Comparison of ENCODE assay signal across 9 cellular contexts in genomic region chr12:122984612-122985358, GRCh38. TPM values are rescaled to one million over a fixed set of nuclear protein-coding genes. Genes with fewer than 3 reads are reported as not detected.
DNase-seq lines count a peak whose midpoint lies in the region; ATAC-seq and TF ChIP-seq lines count a peak whose summit lies in the region.
"Had no signal": no experiment of that assay in that cellular context is flagged by ENCODE, and none has a peak within 500 bp of the region (broad histone marks: within the 10 kb centered on the region; RNA-seq: fewer than 3 reads in every experiment).

No MANE protein-coding gene starts in this region.

- H3K4me1 ChIP-seq in right cardiac atrium (ENCODE audit: control insufficient read depth, insufficient read depth, low read length) (peaks cover 6% of the 10 kb centered on the region), gastrocnemius medialis (peaks cover 27 to 42% of the 10 kb centered on the region in 2 donors)

- H3K27me3 ChIP-seq in right cardiac atrium (ENCODE audit: control insufficient read depth, insufficient read depth) (no peaks in the 10 kb centered on the region), gastrocnemius medialis (no peaks in the 10 kb centered on the region)

- intact Hi-C loops in right cardiac atrium (cut with DNase I): loop anchor here in 3 of 4 donors (5.0 to 10.0 kb wide), 3 partner anchors 163 to 258 kb away; partner anchors contain the start of genes MPHOSPH9 (in 1 of the 3) and MTRFR (in 1 of the 3)
- intact Hi-C loops in gastrocnemius medialis (cut with DNase I; ENCODE audit: low total_unique reads): no loop called here

- H3K4me3 Mint-ChIP-seq in activated naive CD8-positive, alpha-beta T cell treated with anti-CD3 and anti-CD28 coated beads for 36 hours: no peak overlapping the region

- H3K9me3 ChIP-seq in right cardiac atrium (ENCODE audit: control insufficient read depth, low read length) (no peaks in the 10 kb centered on the region), gastrocnemius medialis (no peaks in the 10 kb centered on the region)

- H3K27ac Mint-ChIP-seq in activated naive CD8-positive, alpha-beta T cell treated with anti-CD3 and anti-CD28 coated beads for 36 hours: peak overlapping the region; percentile 47

- H3K36me3 Mint-ChIP-seq in activated naive CD8-positive, alpha-beta T cell treated with anti-CD3 and anti-CD28 coated beads for 36 hours: peaks cover 16% of the 10 kb centered on the region

- peak; percentile 48 for TF ChIP-seq POLR2A in GM19193 (IDR thresholded peaks at IDR 0.05; ENCODE audit: extremely low read depth, insufficient read depth, insufficient read length)
- no peak for TF ChIP-seq POLR2A in gastrocnemius medialis (IDR thresholded peaks at IDR 0.05)

- peak overlapping the region; percentile 49 for H3K27ac ChIP-seq in right cardiac atrium (ENCODE audit: low read length)
- peak overlapping the region; percentile 20 to 75 (median 57) for H3K27ac ChIP-seq in gastrocnemius medialis

- no peak for DNase-seq in activated naive CD8-positive, alpha-beta T cell treated with anti-CD3 and anti-CD28 coated beads for 36 hours
- peak; percentile 66 to 88 (median 87) for DNase-seq in right cardiac atrium
- DNase-seq in gastrocnemius medialis: no peak
- no peak for DNase-seq in NAMALWA (ENCODE audit: low spot score)
- DNase-seq in omental fat pad (ENCODE audit: low spot score): no peak
- DNase-seq: NCI-H2227 treated with DMSO at 0.1 percent for 48 hours had no signal

- TF ChIP-seq CTCF in gastrocnemius medialis (IDR thresholded peaks at IDR 0.05 in 4 of 5, conservative IDR thresholded peaks at IDR 0.05 in 1 of 5) (no peak), omental fat pad (IDR thresholded peaks at IDR 0.05) (no peak)

- no peak overlapping the region for H3K4me3 ChIP-seq in right cardiac atrium (ENCODE audit: low read length)
- peak overlapping the region in 1 of 4 donors; percentile 3 for H3K4me3 ChIP-seq in gastrocnemius medialis

- H3K4me1 Mint-ChIP-seq in activated naive CD8-positive, alpha-beta T cell treated with anti-CD3 and anti-CD28 coated beads for 36 hours: peaks cover 34% of the 10 kb centered on the region

- H3K9me3 Mint-ChIP-seq in activated naive CD8-positive, alpha-beta T cell treated with anti-CD3 and anti-CD28 coated beads for 36 hours: no peaks in the 10 kb centered on the region

- ATAC-seq in right cardiac atrium (peak; percentile 15 to 40), gastrocnemius medialis (peak in 1 of 2 donors; percentile 16), omental fat pad (ENCODE audit: low FRiP score) (no peak), HG02852 (IDR thresholded peaks at IDR 0.05; ENCODE audit: unreplicated experiment) (no peak), GM21381 (IDR thresholded peaks at IDR 0.05; ENCODE audit: unreplicated experiment) (no peak)

- H3K27me3 Mint-ChIP-seq in activated naive CD8-positive, alpha-beta T cell treated with anti-CD3 and anti-CD28 coated beads for 36 hours: no peaks in the 10 kb centered on the region

- in situ Hi-C loops in gastrocnemius medialis (cut with MboI; ENCODE audit: low sequenced_read_pairs in 4 of 4): no loop called here

- WGBS in right cardiac atrium: 20% methylated on average over 34 of the region's 34 CpGs

- H3K36me3 ChIP-seq in gastrocnemius medialis: peaks cover 0 to 15% of the 10 kb centered on the region in 2 donors

RNA-seq across cellular contexts. Expression of gene ARL6IP4, which starts 4.3 kb away (rescaled TPM):
- total RNA-seq in activated naive CD8-positive, alpha-beta T cell treated with anti-CD3 and anti-CD28 coated beads for 36 hours: 100 to 1,000 TPM; 165 to 168 TPM
- total RNA-seq in right cardiac atrium (100 to 1,000 TPM; 158 to 185 (median 168) TPM), gastrocnemius medialis (100 to 1,000 TPM; 123 to 175 (median 156) TPM), omental fat pad (100 to 1,000 TPM; 146 to 241 (median 189) TPM)
- 299 TPM for polyA plus RNA-seq in right cardiac atrium

RNA-seq across cellular contexts. Expression of gene OGFOD2, which starts 9.7 kb away (rescaled TPM):
- total RNA-seq in activated naive CD8-positive, alpha-beta T cell treated with anti-CD3 and anti-CD28 coated beads for 36 hours: 10 to 100 TPM; 26.8 to 31.8 TPM
- 10 to 100 TPM in 3 of 4 donors, 1 to 10 TPM in 1; 9.6 to 17.8 (median 14.7) TPM for total RNA-seq in right cardiac atrium
- 14.6 TPM for polyA plus RNA-seq in right cardiac atrium
- total RNA-seq in gastrocnemius medialis: 10 to 100 TPM in 1 of 4 donors, 1 to 10 TPM in 3; 3.2 to 11.7 (median 7.8) TPM
- 10 to 100 TPM in 1 of 4 donors, 1 to 10 TPM in 3; 3.1 to 13.9 (median 6.2) TPM for total RNA-seq in omental fat pad

RNA-seq across cellular contexts. Expression of gene ABCB9, which starts 18.5 kb away (rescaled TPM):
- total RNA-seq in activated naive CD8-positive, alpha-beta T cell treated with anti-CD3 and anti-CD28 coated beads for 36 hours: 1 to 10 TPM; 3.6 TPM
- total RNA-seq in right cardiac atrium: 1 to 10 TPM; 6.0 to 7.0 (median 6.7) TPM
- 5.2 TPM for polyA plus RNA-seq in right cardiac atrium
- total RNA-seq in gastrocnemius medialis: 1 to 10 TPM in 2 of 4 donors, under 1 TPM in 2; 0.53 to 1.5 (median 0.99) TPM
- total RNA-seq in omental fat pad: 1 to 10 TPM; 1.3 to 4.7 (median 2.7) TPM

Comparison
In these comparisons a context has a peak if more than half of its experiments do, and no peak if none do; other contexts are left out.
1. DNase-seq: peak in right cardiac atrium (3 of 3); none in activated naive CD8-positive, alpha-beta T cell treated with anti-CD3 and anti-CD28 coated beads for 36 hours (single experiment), gastrocnemius medialis (0 of 2), NAMALWA (single experiment) and omental fat pad (single experiment).
2. ATAC-seq: peak in right cardiac atrium (2 of 2); none in omental fat pad (single experiment), HG02852 (single experiment) and GM21381 (single experiment).